ENCODE assay signal across 33 cellular contexts in the genomic region with DNA sequence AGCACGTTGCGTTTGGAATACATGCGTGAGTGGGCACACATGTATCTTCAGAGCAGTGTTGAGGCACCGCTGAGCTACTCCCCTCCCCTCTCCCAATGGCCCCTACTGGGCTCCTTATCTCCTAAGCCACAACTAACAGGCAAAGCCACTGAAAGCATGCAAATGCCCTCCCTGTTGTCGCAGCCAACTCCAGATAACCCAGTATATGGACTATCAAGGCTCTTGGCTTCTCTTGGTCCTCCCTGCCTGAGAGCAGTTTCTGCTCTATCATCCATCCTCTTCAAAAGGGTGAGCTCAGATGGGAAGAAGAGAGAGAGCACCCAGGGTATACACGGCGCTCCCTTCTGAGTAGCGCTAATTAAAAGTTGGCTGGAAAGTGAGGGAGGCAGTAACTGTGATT. TPM values are rescaled to one million over a fixed set of nuclear protein-coding genes. Genes with fewer than 3 reads are reported as not detected.
"Had no signal": no experiment of that assay in that cellular context is flagged by ENCODE, and none has a peak within 500 bp of the region (broad histone marks: within the 10 kb centered on the region; RNA-seq: fewer than 3 reads in every experiment).

No MANE protein-coding gene starts in this region.

- H3K27ac ChIP-seq: ascending aorta, body of pancreas, SK-N-MC had no signal

- H3K9me3 ChIP-seq: ascending aorta, body of pancreas had no signal

- ATAC-seq: activated CD8-positive, alpha-beta memory T cell treated with anti-CD3 and anti-CD28 coated beads, Interleukin-2, amount 10 ng/mL, durations not matched to agents 7 days and 5 days; activated naive CD4-positive, alpha-beta T cell treated with anti-CD3 and anti-CD28 coated beads, Interleukin-2, amount 50 U/mL, for 72 hours; activated naive CD8-positive, alpha-beta T cell treated with anti-CD3 and anti-CD28 coated beads, Interleukin-2, amount 50 U/mL, for 24 hours; body of pancreas; Panc1; Right ventricle myocardium inferior; T-cell; WTC11 had no signal

- FAIRE-seq: colon had no signal

- H3K27me3 ChIP-seq: ascending aorta, body of pancreas had no signal

- H3K4me1 ChIP-seq: ascending aorta, body of pancreas had no signal

- H3K4me3 ChIP-seq: ascending aorta, body of pancreas, SK-N-MC had no signal

- DNase-seq: activated CD4-positive, alpha-beta T cell treated with anti-CD3 and anti-CD28 coated beads, Interleukin-2, amount 10 ng/mL, durations not matched to agents 24 days and 14 days; activated CD4-positive, alpha-beta T cell treated with anti-CD3 and anti-CD28 coated beads, Interleukin-2, amount 50 U/mL, for 48 hours; activated CD4-positive, CD25-positive, alpha-beta regulatory T cell treated with anti-CD3 and anti-CD28 coated beads, Interleukin-2, amount 50 U/mL, for 72 hours; activated CD8-positive, alpha-beta memory T cell treated with anti-CD3 and anti-CD28 coated beads, Interleukin-2, amount 10 ng/mL, durations not matched to agents 7 days and 5 days; activated effector memory CD4-positive, alpha-beta T cell treated with anti-CD3 and anti-CD28 coated beads, Interleukin-2, amount 50 U/mL, for 16 hours; activated naive CD4-positive, alpha-beta T cell treated with Interleukin-2 at 50 U/mL for 16 hours; activated naive CD8-positive, alpha-beta T cell treated with anti-CD3 and anti-CD28 coated beads, Interleukin-2, amount 50 U/mL, for 24 hours; activated T-cell treated with anti-CD3 and anti-CD28 coated beads, Interleukin-2, amount 50 U/mL, for 24 hours; amniotic stem cell; body of pancreas; Kasumi-1; NCI-H1048; NCI-H146; NCI-H187 treated with DMSO at 0.1 percent for 48 hours; NCI-H2171; NCI-H345; NCI-H510A; NCI-H526 treated with DMSO at 0.1 percent for 48 hours; NCI-H82; RPMI8226; T-cell; T-helper 2 cell; T1000 had no signal

RNA-seq across cellular contexts. Expression of a gene that starts 58.5 kb away (rescaled TPM):
- total RNA-seq: activated CD4-positive, alpha-beta T cell treated with anti-CD3 and anti-CD28 coated beads, Interleukin-2, amount 10 ng/mL, durations not matched to agents 24 days and 14 days; activated CD8-positive, alpha-beta memory T cell treated with anti-CD3 and anti-CD28 coated beads, Interleukin-2, amount 10 ng/mL, durations not matched to agents 7 days and 5 days; activated naive CD4-positive, alpha-beta T cell treated with anti-CD3 and anti-CD28 coated beads, Interleukin-2, amount 50 U/mL, for 72 hours; activated T-helper 1 cell treated with anti-CD3 and anti-CD28 coated beads, Interleukin-12 subunit alpha, Interleukin-12 subunit beta, Interleukin-2, Interleukin-4 antibody, amounts not matched to agents 30 ng/mL and 10 ng/mL and 1 ng/mL, durations not matched to agents 14 hours and 24 hours and 36 hours; body of pancreas; M059J; OCI-LY7; T-cell had no signal
